17 cellular contexts compared by ENCODE assay signal in genomic region chr2:109168716-109169115, GRCh38. TPM values are rescaled to one million over a fixed set of nuclear protein-coding genes. Genes with fewer than 3 reads are reported as not detected.
"Had no signal": no experiment of that assay in that cellular context is flagged by ENCODE, and none has a peak within 500 bp of the region (broad histone marks: within the 10 kb centered on the region; RNA-seq: fewer than 3 reads in every experiment).

No MANE protein-coding gene starts in this region.

- H3K9me3 ChIP-seq: mucosa of descending colon, neutrophil, right atrium auricular region, uterus had no signal

- H3K36me3 Mint-ChIP-seq: immature natural killer cell had no signal

- H3K27ac ChIP-seq: coronary artery, heart left ventricle, neutrophil, right atrium auricular region, uterus had no signal

- H3K4me3 ChIP-seq: coronary artery, heart left ventricle, mucosa of descending colon, right atrium auricular region, uterus had no signal

- H3K4me3 Mint-ChIP-seq: immature natural killer cell; naive thymus-derived CD8-positive, alpha-beta T cell; type B pancreatic cell had no signal

- H3K36me3 ChIP-seq: heart left ventricle, neutrophil, right atrium auricular region, uterus had no signal

- H3K9me3 Mint-ChIP-seq: immature natural killer cell had no signal

- H3K27me3 Mint-ChIP-seq: naive thymus-derived CD8-positive, alpha-beta T cell; type B pancreatic cell had no signal

- H3K27ac Mint-ChIP-seq: immature natural killer cell, type B pancreatic cell had no signal

- ATAC-seq: heart left ventricle; left colon; mucosa of descending colon; naive thymus-derived CD8-positive, alpha-beta T cell had no signal

- H3K27me3 ChIP-seq: heart left ventricle, right atrium auricular region, uterus had no signal

- DNase-seq: cerebellar nuclear complex; effector CD8-positive, alpha-beta T cell; foreskin melanocyte; heart left ventricle; immature natural killer cell; left colon; mucosa of descending colon; naive thymus-derived CD8-positive, alpha-beta T cell; posterior cingulate gyrus; small intestine; stimulated activated CD4-positive, alpha-beta T cell treated with anti-CD3 and anti-CD28 coated beads, Interleukin-2, amount 100 ng/mL, for 48 hours; stimulated activated naive CD4-positive, alpha-beta T cell treated with Interleukin-2 at 50 U/mL for 16 hours; uterus had no signal

- H3K4me1 Mint-ChIP-seq: immature natural killer cell had no signal

RNA-seq across cellular contexts. Expression of gene SH3RF3, which starts 39.7 kb away (rescaled TPM):
- polyA plus RNA-seq: immature natural killer cell had no signal
